In genomic region chr9:120792898-120793765, GRCh38 we compare ENCODE assay signal across 1 cellular context.
TF ChIP-seq lines count a peak whose summit lies in the region.

TSS of gene FBXW2 (minus strand) at chr9:120793416. CDS start at chr9:120788258, 5,158 bp downstream.

TF ChIP-seq in HEK293, 187 proteins besides CTCF, POLR2A, EP300 and RAD21 (continued from another document):
- TF ChIP-seq AEBP2 (tag by site-specific recombination; IDR thresholded peaks at IDR 0.05; ENCODE audit: borderline replicate concordance) (no peak), FEZF1 (tag by site-specific recombination; IDR thresholded peaks at IDR 0.05) (no peak), ZNF16 (tag by site-specific recombination; IDR thresholded peaks at IDR 0.05; ENCODE audit: low read depth) (no peak), ZNF274 (IDR thresholded peaks at IDR 0.05; ENCODE audit: low read length) (no peak), ZNF274 (tag by site-specific recombination; IDR thresholded peaks at IDR 0.05; ENCODE audit: borderline replicate concordance) (no peak)
